ENCODE assay signal across 5 cellular contexts in genomic region chr12:14026536-14026935, GRCh38. TPM values are rescaled to one million over a fixed set of nuclear protein-coding genes. Genes with fewer than 3 reads are reported as not detected.
"Had no signal": no experiment of that assay in that cellular context is flagged by ENCODE, and none has a peak within 500 bp of the region (broad histone marks: within the 10 kb centered on the region; RNA-seq: fewer than 3 reads in every experiment).

No MANE protein-coding gene starts in this region.

- DNase-seq: H9, HCEC 1CT, IMR-90 had no signal

- H3K4me3 ChIP-seq: GM23338, K562 had no signal

- H2AFZ ChIP-seq: GM23338 had no signal

- H3K4me2 ChIP-seq: GM23338 had no signal

RNA-seq across cellular contexts. Expression of gene GRIN2B, which starts 45.1 kb away (rescaled TPM):
- polyA plus RNA-seq: K562 had no signal
